In the genomic region with DNA sequence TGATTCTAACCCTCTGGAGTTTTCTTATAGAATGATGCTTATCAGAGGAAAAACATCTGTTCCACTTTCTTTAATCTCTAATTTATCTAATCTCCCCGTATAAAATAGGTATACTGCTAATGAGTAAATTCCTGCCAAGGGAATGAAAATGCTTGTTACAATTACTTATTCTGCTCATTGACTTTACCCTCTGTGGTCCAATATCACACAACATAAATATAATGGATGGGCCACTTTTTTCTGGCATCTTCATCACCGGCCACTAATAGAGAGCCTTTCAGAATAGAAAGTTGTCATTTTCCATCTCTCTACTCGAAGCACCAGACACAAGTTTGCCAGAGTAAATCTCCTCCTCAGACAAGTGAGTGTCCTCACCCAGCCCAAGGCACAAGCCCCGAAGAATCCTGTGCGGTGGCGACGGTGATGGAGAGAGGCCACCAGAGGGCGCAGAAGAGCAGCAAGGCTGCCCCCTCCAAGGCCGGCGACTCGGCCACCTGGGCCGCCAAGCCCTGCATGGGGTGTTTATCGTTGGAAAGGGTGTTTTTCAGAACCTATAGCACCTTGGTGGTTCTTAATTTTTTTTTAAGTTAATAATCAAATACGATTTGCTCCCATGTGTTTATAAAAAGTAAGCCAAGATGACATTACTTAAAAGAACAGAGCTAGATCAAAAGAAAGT, we compare ENCODE assay signal across 8 cellular contexts.
DNase-seq lines count a peak whose midpoint lies in the region; ATAC-seq and TF ChIP-seq lines count a peak whose summit lies in the region.

No MANE protein-coding gene starts in this region.

- intact Hi-C loops in breast epithelium (cut with DNase I; ENCODE audit: low total_unique reads), result no loop called here

- no peaks in the 10 kb centered on the region for H3K9me3 ChIP-seq in breast epithelium

- DNase-seq in NCI-H2107 treated with DMSO at 0.1 percent for 48 hours (lab: John Stamatoyannopoulos, UW; ENCODE audit: unreplicated experiment), result peak; percentile 72
- peak; percentile 70 to 84 for DNase-seq in breast epithelium (ENCODE audit: low spot score in 2 of 2)
- DNase-seq in islet precursor cell, result peak; percentile 84
- DNase-seq in stimulated activated CD4-positive, alpha-beta T cell treated with anti-CD3 and anti-CD28 coated beads, Interleukin-1b, Interleukin-23, amount 100 ng/mL, for 24 hours (ENCODE audit: low read depth in 4 of 4, low spot score in 1 of 4), result peak; percentile 59 to 83 (median 68)

- ATAC-seq in GM18517 (IDR thresholded peaks at IDR 0.05; ENCODE audit: unreplicated experiment) (peak; percentile 94), HG03039 (IDR thresholded peaks at IDR 0.05; ENCODE audit: unreplicated experiment) (peak; percentile 88)

- H3K36me3 ChIP-seq in breast epithelium, result no peaks in the 10 kb centered on the region

- no peak for TF ChIP-seq POLR2A in breast epithelium (IDR thresholded peaks at IDR 0.05)

- H3K4me3 ChIP-seq in WI38 (ENCODE audit: low read depth, low read length) (no peak overlapping the region), breast epithelium (no peak overlapping the region)

- H3K27ac ChIP-seq in 22Rv1 (no peak overlapping the region), breast epithelium (no peak overlapping the region)

- TF ChIP-seq CTCF in 22Rv1 (IDR thresholded peaks at IDR 0.05) (peak; percentile 98), WI38 (IDR thresholded peaks at IDR 0.05; ENCODE audit: low read depth, low read length) (peak; percentile 87), breast epithelium (IDR thresholded peaks at IDR 0.05) (peak; percentile 80 to 95 (median 92))

- H3K4me1 ChIP-seq in breast epithelium, result no peaks in the 10 kb centered on the region

- H3K27me3 ChIP-seq in breast epithelium, result no peaks in the 10 kb centered on the region
